ENCODE assay signal across 22 cellular contexts in the genomic region with DNA sequence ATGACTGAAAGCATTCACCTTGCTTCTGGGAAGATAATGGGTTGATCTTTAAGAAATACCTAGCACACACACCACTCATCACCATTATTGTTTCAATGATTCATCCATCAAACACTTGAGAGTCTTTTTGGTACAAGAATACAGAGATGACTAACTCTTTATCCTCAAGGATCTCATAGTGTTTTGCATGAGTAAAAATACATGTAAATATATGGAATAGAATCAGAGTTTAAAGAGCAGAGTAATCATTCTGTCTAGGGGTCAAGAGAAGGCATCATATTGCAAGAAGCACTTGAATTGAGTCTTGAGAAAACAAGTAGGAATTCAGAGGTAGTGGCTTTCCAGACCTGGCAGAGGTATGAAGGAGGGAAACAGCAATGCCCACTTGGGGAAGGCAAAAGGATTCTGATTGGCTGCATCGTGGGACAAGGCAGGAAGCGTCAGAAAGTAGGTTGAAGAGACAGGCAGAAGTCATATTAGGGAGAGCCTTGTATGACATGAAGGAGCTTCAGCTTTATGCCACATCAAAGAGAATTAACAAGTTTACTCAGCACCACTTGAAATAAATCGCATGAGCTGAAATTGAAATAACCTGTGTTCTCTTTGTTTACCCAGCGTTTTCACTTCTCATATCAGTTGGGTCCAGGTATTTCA.
A peak's percentile ranks its signal among the peaks of the same experiment; 100 is the strongest.
DNase-seq lines count a peak whose midpoint lies in the region; ATAC-seq, FAIRE-seq and TF ChIP-seq lines count a peak whose summit lies in the region.
"Had no signal": no experiment of that assay in that cellular context is flagged by ENCODE, and none has a peak within 500 bp of the region (broad histone marks: within the 10 kb centered on the region; RNA-seq: fewer than 3 reads in every experiment).

No MANE protein-coding gene starts in this region.

- no peaks in the 10 kb centered on the region for H3K27me3 ChIP-seq in thyroid gland
- H3K27me3 ChIP-seq: BLaER1 treated with 17β-estradiol and CSF1 and Interleukin-3, amounts not matched to agents 10 nM and 100 nM; esophagus muscularis mucosa; hepatocyte; neutrophil; right lobe of liver had no signal

- H3K9me3 ChIP-seq in thyroid gland, result no peaks in the 10 kb centered on the region
- H3K9me3 ChIP-seq: esophagus muscularis mucosa, neutrophil, right lobe of liver had no signal

- H3K4me3 Mint-ChIP-seq in activated naive CD8-positive, alpha-beta T cell treated with anti-CD3 and anti-CD28 coated beads for 36 hours, result no peak overlapping the region
- H3K4me3 Mint-ChIP-seq in activated T-cell treated with anti-CD3 and anti-CD28 coated beads, Interleukin-2, amount 50 U/mL, for 72 hours, result no peak overlapping the region
- H3K4me3 Mint-ChIP-seq: dendritic cell treated with granulocyte-macrophage colony-stimulating factor and Interleukin-4, amounts not matched to agents 40 ng/mL and 50 ng/mL, for 4 days had no signal

- TF ChIP-seq POLR2A in thyroid gland (IDR thresholded peaks at IDR 0.05), result no peak

- no peaks in the 10 kb centered on the region for H3K4me1 Mint-ChIP-seq in activated naive CD8-positive, alpha-beta T cell treated with anti-CD3 and anti-CD28 coated beads for 36 hours
- peaks cover 4% of the 10 kb centered on the region for H3K4me1 Mint-ChIP-seq in activated T-cell treated with anti-CD3 and anti-CD28 coated beads, Interleukin-2, amount 50 U/mL, for 72 hours (ENCODE audit: low read depth)

- no peak for FAIRE-seq in D721Med (lab: Jason Lieb, UNC)

- H3K27me3 Mint-ChIP-seq in activated naive CD8-positive, alpha-beta T cell treated with anti-CD3 and anti-CD28 coated beads for 36 hours, result no peaks in the 10 kb centered on the region
- no peaks in the 10 kb centered on the region for H3K27me3 Mint-ChIP-seq in activated T-cell treated with anti-CD3 and anti-CD28 coated beads, Interleukin-2, amount 50 U/mL, for 72 hours (ENCODE audit: low read depth)
- H3K27me3 Mint-ChIP-seq: dendritic cell treated with granulocyte-macrophage colony-stimulating factor and Interleukin-4, amounts not matched to agents 40 ng/mL and 50 ng/mL, for 4 days had no signal

- H3K4me3 ChIP-seq in fibroblast of mammary gland (ENCODE audit: control insufficient read depth, low read depth, low read length), result no peak overlapping the region
- no peak overlapping the region for H3K4me3 ChIP-seq in thyroid gland (replicated peaks in 1 of 3)
- H3K4me3 ChIP-seq: BLaER1 treated with 17β-estradiol and CSF1 and Interleukin-3, amounts not matched to agents 10 nM and 100 nM; esophagus muscularis mucosa; hepatocyte; mucosa of descending colon; right lobe of liver had no signal

- no peaks in the 10 kb centered on the region for H3K36me3 Mint-ChIP-seq in activated naive CD8-positive, alpha-beta T cell treated with anti-CD3 and anti-CD28 coated beads for 36 hours
- no peaks in the 10 kb centered on the region for H3K36me3 Mint-ChIP-seq in activated T-cell treated with anti-CD3 and anti-CD28 coated beads, Interleukin-2, amount 50 U/mL, for 72 hours (ENCODE audit: insufficient read depth in 2 of 2)

- DNase-seq in HPDE6-E6E7 (ENCODE audit: extremely low spot score), result peak; percentile 58
- peak; percentile 37 for DNase-seq in RPMI7951 (ENCODE audit: low read depth)
- DNase-seq in fibroblast of mammary gland (ENCODE audit: low read depth), result peak; percentile 59
- DNase-seq in thyroid gland, result peak; percentile 25 to 40
- DNase-seq in D721Med (ENCODE audit: insufficient read length, low spot score), result no peak
- no peak for DNase-seq in activated naive CD8-positive, alpha-beta T cell treated with anti-CD3 and anti-CD28 coated beads for 36 hours
- DNase-seq in activated T-cell treated with anti-CD3 and anti-CD28 coated beads, Interleukin-2, amount 50 U/mL, for 72 hours, result no peak
- DNase-seq: activated CD4-positive, alpha-beta T cell treated with anti-CD3 and anti-CD28 coated beads for 1 hour; activated gamma-delta T cell; left colon; mucosa of descending colon; NK-92 treated with Interleukin-12 subunit alpha and Interleukin-12 subunit beta, amount 100 ng/mL, for 24 hours; right lobe of liver; SHP77; stimulated activated CD4-positive, alpha-beta T cell treated with anti-CD3 and anti-CD28 coated beads, Interleukin-2, amount 100 ng/mL, for 48 hours; T-helper 2 cell had no signal

- H3K9me3 Mint-ChIP-seq in activated naive CD8-positive, alpha-beta T cell treated with anti-CD3 and anti-CD28 coated beads for 36 hours, result no peaks in the 10 kb centered on the region
- H3K9me3 Mint-ChIP-seq in activated T-cell treated with anti-CD3 and anti-CD28 coated beads, Interleukin-2, amount 50 U/mL, for 72 hours, result peaks cover 2 to 6% of the 10 kb centered on the region in 2 donors

- WGBS in thyroid gland, 2 donors, result 32 to 40% methylated on average over 4 of the region's 4 CpGs

- H3K4me1 ChIP-seq in thyroid gland, result peaks cover 11 to 25% of the 10 kb centered on the region in 2 donors
- H3K4me1 ChIP-seq: BLaER1 treated with 17β-estradiol and CSF1 and Interleukin-3, amounts not matched to agents 10 nM and 100 nM; right lobe of liver had no signal

- TF ChIP-seq CTCF in fibroblast of mammary gland (conservative IDR thresholded peaks at IDR 0.05; ENCODE audit: control insufficient read depth, insufficient read depth, low read depth, low read length), result no peak
- TF ChIP-seq CTCF in thyroid gland (IDR thresholded peaks at IDR 0.05), result no peak
- no peak for TF ChIP-seq CTCF in D721Med (IDR thresholded peaks at IDR 0.05; ENCODE audit: insufficient read depth, missing control alignments)

- intact Hi-C loops in thyroid gland (cut with DNase I), result no loop called here

- H3K27ac Mint-ChIP-seq in activated naive CD8-positive, alpha-beta T cell treated with anti-CD3 and anti-CD28 coated beads for 36 hours, result no peak overlapping the region
- no peak overlapping the region for H3K27ac Mint-ChIP-seq in activated T-cell treated with anti-CD3 and anti-CD28 coated beads, Interleukin-2, amount 50 U/mL, for 72 hours
- H3K27ac Mint-ChIP-seq: dendritic cell treated with granulocyte-macrophage colony-stimulating factor and Interleukin-4, amounts not matched to agents 40 ng/mL and 50 ng/mL, for 4 days had no signal

- no peak for ATAC-seq in activated T-cell treated with anti-CD3 and anti-CD28 coated beads, Interleukin-2, amount 50 U/mL, for 72 hours (replicated peaks in 1 of 2)
- ATAC-seq: left colon, mucosa of descending colon had no signal

- H3K27ac ChIP-seq in thyroid gland, result peak overlapping the region; percentile 3 to 45 (median 41)
- H3K27ac ChIP-seq: BLaER1 treated with 17β-estradiol and CSF1 and Interleukin-3, amounts not matched to agents 10 nM and 100 nM; esophagus muscularis mucosa; hepatocyte; KMS-11; neutrophil; right lobe of liver had no signal

- H3K36me3 ChIP-seq in thyroid gland, result no peaks in the 10 kb centered on the region
- H3K36me3 ChIP-seq: BLaER1 treated with 17β-estradiol and CSF1 and Interleukin-3, amounts not matched to agents 10 nM and 100 nM; esophagus muscularis mucosa; neutrophil; right lobe of liver had no signal

Comparison
In these comparisons a context has a peak if more than half of its experiments do, and no peak if none do; other contexts are left out.
1. DNase-seq: peak in HPDE6-E6E7 (single experiment), RPMI7951 (single experiment), fibroblast of mammary gland (single experiment) and thyroid gland (2 of 2); none in D721Med (single experiment), activated naive CD8-positive, alpha-beta T cell treated with anti-CD3 and anti-CD28 coated beads for 36 hours (single experiment) and activated T-cell treated with anti-CD3 and anti-CD28 coated beads, Interleukin-2, amount 50 U/mL, for 72 hours (0 of 2).